In the genomic region with DNA sequence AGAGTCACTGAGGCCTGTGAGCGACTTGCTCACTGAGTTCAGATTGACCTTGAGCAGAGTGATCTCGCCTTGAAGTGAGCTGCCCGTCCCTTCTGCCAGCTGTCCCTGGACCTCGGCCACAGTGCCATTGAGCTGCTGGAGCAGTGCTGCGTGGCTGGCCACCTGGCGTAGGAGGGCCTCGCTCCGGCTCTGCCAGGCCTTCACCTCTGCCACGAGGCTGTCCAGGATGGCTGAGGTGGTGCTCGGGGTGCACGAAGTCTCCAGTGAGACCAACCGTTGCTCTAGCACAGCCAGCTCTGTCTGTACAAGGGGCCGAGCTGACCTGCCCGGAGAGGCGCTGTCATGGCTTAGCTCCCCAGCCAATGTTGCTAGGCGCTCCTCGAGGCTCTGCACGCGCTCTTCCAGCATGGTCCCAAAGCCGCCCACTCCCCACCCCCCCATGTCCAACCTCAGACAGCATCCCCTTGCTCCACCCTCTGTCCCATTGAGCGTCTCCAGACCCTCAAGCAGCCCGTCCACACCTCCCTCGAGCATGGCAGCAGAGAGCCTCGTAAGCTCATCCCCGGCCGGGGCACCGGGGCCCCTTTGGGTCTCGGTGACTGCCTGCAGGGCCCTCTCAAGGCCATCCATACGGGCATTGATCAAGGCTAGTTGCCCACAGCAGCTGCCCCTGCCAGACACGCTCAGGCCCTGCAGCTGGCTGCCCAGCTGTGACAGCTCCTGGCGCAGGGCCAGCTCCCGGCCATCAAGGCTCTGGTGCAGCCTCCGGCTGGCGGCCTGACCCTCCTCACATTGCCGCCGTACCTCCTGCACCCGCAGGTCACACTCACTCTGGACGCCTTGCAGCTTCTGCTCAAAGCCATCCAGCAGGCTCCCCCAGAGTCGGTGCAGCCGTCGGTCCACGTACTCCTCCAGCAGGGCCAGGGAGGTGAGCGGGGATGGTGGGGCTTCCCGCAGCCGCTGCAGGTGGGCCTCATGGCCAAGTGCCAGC, we compare ENCODE assay signal across 19 cellular contexts. TPM values are rescaled to one million over a fixed set of nuclear protein-coding genes. Genes with fewer than 3 reads are reported as not detected.
DNase-seq lines count a peak whose midpoint lies in the region; ATAC-seq and TF ChIP-seq lines count a peak whose summit lies in the region.
"Had no signal": no experiment of that assay in that cellular context is flagged by ENCODE, and none has a peak within 500 bp of the region (broad histone marks: within the 10 kb centered on the region; RNA-seq: fewer than 3 reads in every experiment).

No MANE protein-coding gene starts in this region.

- no peak for TF ChIP-seq POLR2A in body of pancreas (IDR thresholded peaks at IDR 0.05)

- H3K9me3 ChIP-seq in body of pancreas: no peaks in the 10 kb centered on the region
- H3K9me3 ChIP-seq: esophagus muscularis mucosa, left lung, stomach had no signal

- peaks cover 0 to 11% of the 10 kb centered on the region in 2 donors for H3K27me3 ChIP-seq in body of pancreas

- no peak for TF ChIP-seq RAD21 in Ishikawa (IDR thresholded peaks at IDR 0.05; ENCODE audit: low read depth)

- H3K4me3 ChIP-seq in body of pancreas: no peak overlapping the region
- H3K4me3 ChIP-seq: esophagus muscularis mucosa, left lung, stomach had no signal

- H3K27ac ChIP-seq in body of pancreas: no peak overlapping the region
- H3K27ac ChIP-seq: esophagus muscularis mucosa, HL-60, left lung, stomach had no signal

- H3K36me3 ChIP-seq in body of pancreas (replicated peaks in 1 of 2; ENCODE audit: insufficient read depth in 1 of 2, low read depth in 2 of 2): peaks cover 0 to 4% of the 10 kb centered on the region in 2 donors

- intact Hi-C loops in body of pancreas (cut with DNase I) (no loop called here), left colon (cut with DNase I, micrococcal nuclease) (no loop called here)

- no peak for TF ChIP-seq EP300 in Ishikawa (IDR thresholded peaks at IDR 0.05; ENCODE audit: borderline replicate concordance)

- TF ChIP-seq CTCF in body of pancreas (IDR thresholded peaks at IDR 0.05) (no peak), GM13976 (IDR thresholded peaks at IDR 0.05; ENCODE audit: borderline replicate concordance, control extremely low read depth, extremely low read depth, insufficient read depth, missing control alignments) (no peak)

- peaks cover 19% of the 10 kb centered on the region for H3K4me1 ChIP-seq in body of pancreas

- WGBS in body of pancreas, 2 donors: 44 to 56% methylated on average over 11 to 40 of the region's 45 CpGs

- no peak for ATAC-seq in body of pancreas
- peak; percentile 15 for ATAC-seq in left colon
- ATAC-seq in GM21381 (IDR thresholded peaks at IDR 0.05; ENCODE audit: unreplicated experiment): no peak
- ATAC-seq: activated CD4-positive, alpha-beta T cell treated with anti-CD3 and anti-CD28 coated beads for 36 hours; activated CD8-positive, alpha-beta memory T cell treated with anti-CD3 and anti-CD28 coated beads, Interleukin-2, amount 10 ng/mL, durations not matched to agents 7 days and 5 days; left lung had no signal

- in situ Hi-C loops in GM13976 (cut with MboI; ENCODE audit: low sequenced_read_pairs, unreplicated experiment): no loop called here

- DNase-seq in COR-L47 (lab: John Stamatoyannopoulos, UW) (peak; percentile 7), body of pancreas (peak in 3 of 4 donors; percentile 32 to 68 (median 65)), left colon (no peak), NCI-H146 treated with DMSO at 0.1 percent for 48 hours (lab: John Stamatoyannopoulos, UW; ENCODE audit: unreplicated experiment) (no peak), GM13976 (ENCODE audit: low spot score) (no peak)
- DNase-seq in stimulated activated CD4-positive, alpha-beta T cell treated with anti-CD3 and anti-CD28 coated beads, Interleukin-4, amount 100 ng/mL, for 1 hour: no peak
- DNase-seq: activated CD4-positive, alpha-beta T cell treated with anti-CD3 and anti-CD28 coated beads for 36 hours; activated CD8-positive, alpha-beta memory T cell treated with anti-CD3 and anti-CD28 coated beads, Interleukin-2, amount 10 ng/mL, durations not matched to agents 7 days and 5 days; effector memory CD4-positive, alpha-beta T cell; EL; NCI-H1694 treated with DMSO at 0.1 percent for 48 hours; NCI-H446; stomach had no signal

TF ChIP-seq in Ishikawa, 13 proteins besides CTCF, POLR2A, EP300 and RAD21:
- TF ChIP-seq NFIC (IDR thresholded peaks at IDR 0.05): peak; percentile 71; the same call in 1 of the 2 replicates
- TF ChIP-seq EGR1 (IDR thresholded peaks at IDR 0.05): no peak

RNA-seq across cellular contexts. Expression of a gene that starts 4.6 kb away (rescaled TPM):
- total RNA-seq in body of pancreas (under 1 TPM in 1 of 2 donors, not detected in 1; 0.26 TPM), left colon (under 1 TPM in 1 of 2 donors, not detected in 1; 0.47 TPM)
- total RNA-seq: activated CD8-positive, alpha-beta memory T cell treated with anti-CD3 and anti-CD28 coated beads, Interleukin-2, amount 10 ng/mL, durations not matched to agents 7 days and 5 days; pulmonary artery endothelial cell had no signal

RNA-seq across cellular contexts. Expression of a gene that starts 21.4 kb away (rescaled TPM):
- total RNA-seq in body of pancreas (10 to 100 TPM; 11.9 to 50.1 TPM), left colon (10 to 100 TPM; 45.5 to 57.0 TPM)

RNA-seq across cellular contexts. Expression of a gene that starts 44.5 kb away (rescaled TPM):
- total RNA-seq in body of pancreas (10 to 100 TPM; 10.9 to 11.9 TPM), left colon (10 to 100 TPM; 31.7 to 35.3 TPM)

Comparison
In these comparisons a context has a peak if more than half of its experiments do, and no peak if none do; other contexts are left out.
1. DNase-seq: peak in COR-L47 (single experiment) and body of pancreas (3 of 4); none in left colon (0 of 2), NCI-H146 treated with DMSO at 0.1 percent for 48 hours (single experiment), GM13976 (single experiment) and stimulated activated CD4-positive, alpha-beta T cell treated with anti-CD3 and anti-CD28 coated beads, Interleukin-4, amount 100 ng/mL, for 1 hour (single experiment).